Comparison of ENCODE assay signal across 33 cellular contexts in the genomic region with DNA sequence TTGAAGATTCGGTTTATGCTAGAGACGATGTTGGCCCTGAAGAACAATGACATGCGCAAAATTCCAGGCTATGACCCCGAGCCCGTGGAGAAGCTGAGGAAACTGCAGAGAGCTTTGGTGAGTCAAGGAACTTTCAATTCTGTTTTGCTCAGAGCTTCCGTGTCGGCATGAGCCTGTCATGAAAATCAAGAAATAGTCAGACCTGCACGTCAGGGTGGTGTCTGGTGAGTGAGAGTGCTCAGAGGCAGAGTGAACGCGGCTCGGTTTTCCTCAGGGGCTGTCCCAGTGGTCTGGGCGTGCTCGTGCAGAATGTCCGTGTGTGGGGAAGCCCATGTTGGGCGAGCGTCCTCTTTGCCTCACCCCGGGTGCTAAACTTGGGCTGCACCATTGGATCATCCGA. TPM values are rescaled to one million over a fixed set of nuclear protein-coding genes. Genes with fewer than 3 reads are reported as not detected.
"Had no signal": no experiment of that assay in that cellular context is flagged by ENCODE, and none has a peak within 500 bp of the region (broad histone marks: within the 10 kb centered on the region; RNA-seq: fewer than 3 reads in every experiment).

No MANE protein-coding gene starts in this region.

- H3K27ac Mint-ChIP-seq: activated B cell treated with CpG ODN at 0.5 μM for 24 hours; activated CD4-positive, alpha-beta memory T cell treated with anti-CD3 and anti-CD28 coated beads for 36 hours; activated CD4-positive, alpha-beta T cell treated with anti-CD3 and anti-CD28 coated beads, Interleukin-2, amount 10 ng/mL, durations not matched to agents 24 days and 14 days; activated CD8-positive, alpha-beta T cell treated with anti-CD3 and anti-CD28 coated beads, Interleukin-2, amount 10 ng/mL, durations not matched to agents 7 days and 5 days; activated naive CD4-positive, alpha-beta T cell treated with anti-CD3 and anti-CD28 coated beads for 36 hours; activated naive CD4-positive, alpha-beta T cell treated with anti-CD3 and anti-CD28 coated beads, Interleukin-2, amount 50 U/mL, for 24 hours; activated naive CD8-positive, alpha-beta T cell treated with anti-CD3 and anti-CD28 coated beads for 36 hours; activated naive CD8-positive, alpha-beta T cell treated with anti-CD3 and anti-CD28 coated beads, Interleukin-2, amount 50 U/mL, for 24 hours; activated T-cell treated with anti-CD3 and anti-CD28 coated beads, Interleukin-2, amount 50 U/mL, for 72 hours; effector memory CD8-positive, alpha-beta T cell; T-helper 17 cell; T-helper 2 cell treated with Interferon-gamma antibody and Interleukin-4, amounts not matched to agents 5 μg/mL and 100 μg/mL, for 36 hours had no signal

- H3K4me1 ChIP-seq: adrenal gland, body of pancreas, esophagus muscularis mucosa, foreskin keratinocyte, gastrocnemius medialis, heart left ventricle had no signal

- H3K27ac ChIP-seq: adrenal gland, body of pancreas, esophagus muscularis mucosa, foreskin keratinocyte, gastrocnemius medialis, heart left ventricle, WERI-Rb-1 had no signal

- H3K4me3 Mint-ChIP-seq: activated B cell treated with CpG ODN at 0.5 μM for 24 hours; activated CD4-positive, alpha-beta memory T cell treated with anti-CD3 and anti-CD28 coated beads for 36 hours; activated CD4-positive, alpha-beta T cell treated with anti-CD3 and anti-CD28 coated beads, Interleukin-2, amount 10 ng/mL, durations not matched to agents 24 days and 14 days; activated CD8-positive, alpha-beta T cell treated with anti-CD3 and anti-CD28 coated beads, Interleukin-2, amount 10 ng/mL, durations not matched to agents 7 days and 5 days; activated naive CD4-positive, alpha-beta T cell treated with anti-CD3 and anti-CD28 coated beads for 36 hours; activated naive CD4-positive, alpha-beta T cell treated with anti-CD3 and anti-CD28 coated beads, Interleukin-2, amount 50 U/mL, for 24 hours; activated naive CD8-positive, alpha-beta T cell treated with anti-CD3 and anti-CD28 coated beads for 36 hours; activated naive CD8-positive, alpha-beta T cell treated with anti-CD3 and anti-CD28 coated beads, Interleukin-2, amount 50 U/mL, for 24 hours; activated T-cell treated with anti-CD3 and anti-CD28 coated beads, Interleukin-2, amount 50 U/mL, for 72 hours; activated T-helper 17 cell treated with anti-CD3 and anti-CD28 coated beads, Interleukin-2, amount 50 U/mL, for 72 hours; effector memory CD8-positive, alpha-beta T cell; T-helper 17 cell; T-helper 2 cell treated with Interferon-gamma antibody and Interleukin-4, amounts not matched to agents 5 μg/mL and 100 μg/mL, for 36 hours had no signal

- H3K27me3 Mint-ChIP-seq: activated B cell treated with CpG ODN at 0.5 μM for 24 hours; activated CD4-positive, alpha-beta memory T cell treated with anti-CD3 and anti-CD28 coated beads for 36 hours; activated CD4-positive, alpha-beta T cell treated with anti-CD3 and anti-CD28 coated beads, Interleukin-2, amount 10 ng/mL, durations not matched to agents 24 days and 14 days; activated naive CD4-positive, alpha-beta T cell treated with anti-CD3 and anti-CD28 coated beads, Interleukin-2, amount 50 U/mL, for 24 hours; activated naive CD8-positive, alpha-beta T cell treated with anti-CD3 and anti-CD28 coated beads for 36 hours; activated naive CD8-positive, alpha-beta T cell treated with anti-CD3 and anti-CD28 coated beads, Interleukin-2, amount 50 U/mL, for 24 hours; activated T-helper 17 cell treated with anti-CD3 and anti-CD28 coated beads, Interleukin-2, amount 50 U/mL, for 72 hours; effector memory CD8-positive, alpha-beta T cell; T-helper 17 cell had no signal

- H3K27me3 ChIP-seq: adrenal gland, body of pancreas, esophagus muscularis mucosa, foreskin keratinocyte, gastrocnemius medialis, heart left ventricle had no signal

- H3K9me3 Mint-ChIP-seq: activated B cell treated with CpG ODN at 0.5 μM for 24 hours; activated CD4-positive, alpha-beta memory T cell treated with anti-CD3 and anti-CD28 coated beads for 36 hours; activated CD4-positive, alpha-beta T cell treated with anti-CD3 and anti-CD28 coated beads, Interleukin-2, amount 10 ng/mL, durations not matched to agents 24 days and 14 days; activated naive CD4-positive, alpha-beta T cell treated with anti-CD3 and anti-CD28 coated beads for 36 hours; activated naive CD4-positive, alpha-beta T cell treated with anti-CD3 and anti-CD28 coated beads, Interleukin-2, amount 50 U/mL, for 24 hours; activated naive CD8-positive, alpha-beta T cell treated with anti-CD3 and anti-CD28 coated beads for 36 hours; activated naive CD8-positive, alpha-beta T cell treated with anti-CD3 and anti-CD28 coated beads, Interleukin-2, amount 50 U/mL, for 24 hours; activated T-cell treated with anti-CD3 and anti-CD28 coated beads, Interleukin-2, amount 50 U/mL, for 72 hours; activated T-helper 17 cell treated with anti-CD3 and anti-CD28 coated beads, Interleukin-2, amount 50 U/mL, for 72 hours; effector memory CD8-positive, alpha-beta T cell; T-helper 2 cell treated with Interferon-gamma antibody and Interleukin-4, amounts not matched to agents 5 μg/mL and 100 μg/mL, for 36 hours had no signal

- ATAC-seq: activated CD4-positive, CD25-positive, alpha-beta regulatory T cell treated with anti-CD3 and anti-CD28 coated beads, Interleukin-2, amount 50 U/mL, for 24 hours; activated CD8-positive, alpha-beta T cell treated with anti-CD3 and anti-CD28 coated beads, Interleukin-2, amount 10 ng/mL, durations not matched to agents 7 days and 5 days; activated naive CD8-positive, alpha-beta T cell treated with anti-CD3 and anti-CD28 coated beads, Interleukin-2, amount 50 U/mL, for 24 hours; activated T-cell treated with anti-CD3 and anti-CD28 coated beads, Interleukin-2, amount 50 U/mL, for 72 hours; activated T-helper 17 cell treated with anti-CD3 and anti-CD28 coated beads, Interleukin-2, amount 50 U/mL, for 72 hours; body of pancreas; effector memory CD8-positive, alpha-beta T cell; foreskin keratinocyte; gastrocnemius medialis; heart left ventricle; T-helper 17 cell had no signal

- H3K4me1 Mint-ChIP-seq: activated B cell treated with CpG ODN at 0.5 μM for 24 hours; activated CD4-positive, alpha-beta T cell treated with anti-CD3 and anti-CD28 coated beads, Interleukin-2, amount 10 ng/mL, durations not matched to agents 24 days and 14 days; activated naive CD4-positive, alpha-beta T cell treated with anti-CD3 and anti-CD28 coated beads, Interleukin-2, amount 50 U/mL, for 24 hours; activated naive CD8-positive, alpha-beta T cell treated with anti-CD3 and anti-CD28 coated beads for 36 hours had no signal

- H3K4me3 ChIP-seq: adrenal gland, body of pancreas, esophagus muscularis mucosa, gastrocnemius medialis, heart left ventricle had no signal

- DNase-seq: activated B cell treated with CpG ODN at 0.5 μM for 24 hours; activated CD4-positive, alpha-beta memory T cell treated with anti-CD3 and anti-CD28 coated beads for 36 hours; activated CD4-positive, alpha-beta T cell treated with anti-CD3 and anti-CD28 coated beads, Interleukin-2, amount 10 ng/mL, durations not matched to agents 24 days and 14 days; activated CD8-positive, alpha-beta T cell treated with anti-CD3 and anti-CD28 coated beads, Interleukin-2, amount 10 ng/mL, durations not matched to agents 7 days and 5 days; activated effector memory CD4-positive, alpha-beta T cell treated with Interleukin-2 at 50 U/mL for 16 hours; activated naive CD4-positive, alpha-beta T cell treated with anti-CD3 and anti-CD28 coated beads for 36 hours; activated naive CD8-positive, alpha-beta T cell treated with anti-CD3 and anti-CD28 coated beads for 36 hours; activated naive CD8-positive, alpha-beta T cell treated with anti-CD3 and anti-CD28 coated beads, Interleukin-2, amount 50 U/mL, for 24 hours; activated T-cell treated with anti-CD3 and anti-CD28 coated beads, Interleukin-2, amount 50 U/mL, for 72 hours; amygdala; aorta; body of pancreas; caudate nucleus; cortex of kidney; dermis blood vessel endothelial cell; effector CD4-positive, alpha-beta T cell; effector memory CD8-positive, alpha-beta T cell; erythroblast; foreskin keratinocyte; gastrocnemius medialis; glutamatergic neuron; heart left ventricle; T-helper 1 cell; T-helper 17 cell; T1000; WERI-Rb-1 had no signal

- H3K9me3 ChIP-seq: adrenal gland, body of pancreas, esophagus muscularis mucosa, gastrocnemius medialis, heart left ventricle had no signal

RNA-seq across cellular contexts. Expression of a gene that starts 48.3 kb away (rescaled TPM):
- total RNA-seq: activated B cell treated with CpG ODN at 0.5 μM for 24 hours; activated CD4-positive, alpha-beta memory T cell treated with anti-CD3 and anti-CD28 coated beads for 36 hours; activated CD4-positive, alpha-beta T cell treated with anti-CD3 and anti-CD28 coated beads, Interleukin-2, amount 10 ng/mL, durations not matched to agents 24 days and 14 days; activated CD8-positive, alpha-beta T cell treated with anti-CD3 and anti-CD28 coated beads, Interleukin-2, amount 10 ng/mL, durations not matched to agents 7 days and 5 days; activated naive CD8-positive, alpha-beta T cell treated with anti-CD3 and anti-CD28 coated beads for 36 hours; activated T-helper 17 cell treated with anti-CD3 and anti-CD28 coated beads, Interleukin-2, amount 50 U/mL, for 72 hours; aorta; chondrocyte; dermis blood vessel endothelial cell; esophagus muscularis mucosa; heart left ventricle had no signal
- polyA plus RNA-seq: adrenal gland, heart left ventricle had no signal
